In the genomic region with DNA sequence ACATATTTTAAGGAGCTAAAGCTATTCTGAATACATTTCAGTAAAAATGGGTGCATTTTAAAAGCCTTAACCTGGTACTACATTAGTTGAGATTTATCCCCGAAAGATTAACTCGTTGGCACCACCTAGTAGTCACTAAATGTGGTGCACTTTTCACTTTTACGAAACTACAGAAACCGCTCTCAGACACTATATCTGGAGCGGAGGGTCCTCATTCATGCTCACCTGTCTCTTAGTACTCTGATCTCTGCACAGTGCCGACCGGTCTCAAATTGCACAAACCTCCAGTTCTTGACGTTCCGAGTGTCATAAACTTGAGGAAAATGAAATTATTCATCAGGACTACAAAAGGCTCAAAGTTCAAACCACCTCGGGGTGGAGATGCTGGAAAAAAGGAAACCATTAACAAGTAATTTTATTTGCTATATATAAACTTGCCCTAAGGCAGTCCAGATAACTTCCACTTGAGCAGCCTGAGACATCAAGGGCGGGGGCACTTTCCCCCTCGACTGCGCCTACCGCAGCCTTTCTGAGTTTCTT, we compare ENCODE assay signal across 8 cellular contexts.
A peak's percentile ranks its signal among the peaks of the same experiment; 100 is the strongest.
DNase-seq lines count a peak whose midpoint lies in the region; ATAC-seq and TF ChIP-seq lines count a peak whose summit lies in the region.

No MANE protein-coding gene starts in this region.

- H3K27ac Mint-ChIP-seq in activated T-cell treated with anti-CD3 and anti-CD28 coated beads, Interleukin-2, amount 50 U/mL, for 24 hours: peak overlapping the region; percentile 98
- peak overlapping the region; percentile 82 to 99 (median 97) for H3K27ac Mint-ChIP-seq in nephron

- ATAC-seq in HG02759 (IDR thresholded peaks at IDR 0.05; ENCODE audit: unreplicated experiment): peak; percentile 17
- ATAC-seq in GM21360 (IDR thresholded peaks at IDR 0.05; ENCODE audit: unreplicated experiment): no peak

- no peaks in the 10 kb centered on the region for H3K27me3 Mint-ChIP-seq in activated T-cell treated with anti-CD3 and anti-CD28 coated beads, Interleukin-2, amount 50 U/mL, for 24 hours
- no peaks in the 10 kb centered on the region for H3K27me3 Mint-ChIP-seq in nephron (ENCODE audit: low read depth)

- H3K36me3 Mint-ChIP-seq in activated T-cell treated with anti-CD3 and anti-CD28 coated beads, Interleukin-2, amount 50 U/mL, for 24 hours (ENCODE audit: low read depth): peaks cover 42% of the 10 kb centered on the region
- peaks cover 11% of the 10 kb centered on the region for H3K36me3 Mint-ChIP-seq in nephron (ENCODE audit: low read depth)

- H3K4me3 Mint-ChIP-seq in activated T-cell treated with anti-CD3 and anti-CD28 coated beads, Interleukin-2, amount 50 U/mL, for 24 hours: peak overlapping the region; percentile 96
- H3K4me3 Mint-ChIP-seq in nephron: peak overlapping the region; percentile 93 to 99 (median 99)

- peaks cover 25% of the 10 kb centered on the region for H3K4me1 Mint-ChIP-seq in activated T-cell treated with anti-CD3 and anti-CD28 coated beads, Interleukin-2, amount 50 U/mL, for 24 hours (ENCODE audit: low read depth)
- H3K4me1 Mint-ChIP-seq in nephron: peaks cover 12% of the 10 kb centered on the region

- DNase-seq in activated effector memory CD4-positive, alpha-beta T cell treated with anti-CD3 and anti-CD28 coated beads, Interleukin-2, amount 50 U/mL, for 16 hours: peak; percentile 66
- no peak for DNase-seq in activated effector memory CD4-positive, alpha-beta T cell treated with Interleukin-2 at 50 U/mL for 16 hours
- DNase-seq in NCI-H226: peak; percentile 57
- DNase-seq in activated T-cell treated with anti-CD3 and anti-CD28 coated beads, Interleukin-2, amount 50 U/mL, for 24 hours: no peak
- peak; percentile 34 for DNase-seq in fibroblast of the conjunctiva (ENCODE audit: low read depth)

- no peaks in the 10 kb centered on the region for H3K9me3 Mint-ChIP-seq in activated T-cell treated with anti-CD3 and anti-CD28 coated beads, Interleukin-2, amount 50 U/mL, for 24 hours
- no peaks in the 10 kb centered on the region for H3K9me3 Mint-ChIP-seq in nephron

- peak; percentile 46 to 63 (median 62) for TF ChIP-seq CTCF in nephron (IDR thresholded peaks at IDR 0.05; ENCODE audit: unreplicated experiment in 3 of 3)

Comparison
In these comparisons a context has a peak if more than half of its experiments do, and no peak if none do; other contexts are left out.
1. DNase-seq: peak in activated effector memory CD4-positive, alpha-beta T cell treated with anti-CD3 and anti-CD28 coated beads, Interleukin-2, amount 50 U/mL, for 16 hours (single experiment), NCI-H226 (single experiment) and fibroblast of the conjunctiva (single experiment); none in activated effector memory CD4-positive, alpha-beta T cell treated with Interleukin-2 at 50 U/mL for 16 hours (single experiment) and activated T-cell treated with anti-CD3 and anti-CD28 coated beads, Interleukin-2, amount 50 U/mL, for 24 hours (single experiment).